ENCODE assay signal across 16 cellular contexts in genomic region chr9:101376117-101376866, GRCh38. TPM values are rescaled to one million over a fixed set of nuclear protein-coding genes. Genes with fewer than 3 reads are reported as not detected.
DNase-seq lines count a peak whose midpoint lies in the region; ATAC-seq and TF ChIP-seq lines count a peak whose summit lies in the region.
"Had no signal": no experiment of that assay in that cellular context is flagged by ENCODE, and none has a peak within 500 bp of the region (broad histone marks: within the 10 kb centered on the region; RNA-seq: fewer than 3 reads in every experiment).

No MANE protein-coding gene starts in this region.

- H3K36me3 ChIP-seq in MG63: no peaks in the 10 kb centered on the region

- intact Hi-C loops in dorsolateral prefrontal cortex (cut with DNase I): no loop called here

- H3K27me3 ChIP-seq in MG63 (no peaks in the 10 kb centered on the region), dorsolateral prefrontal cortex (no peaks in the 10 kb centered on the region)

- H3K9me3 ChIP-seq in MG63: no peaks in the 10 kb centered on the region

- no peak for ATAC-seq in HG02610 (IDR thresholded peaks at IDR 0.05; ENCODE audit: unreplicated experiment)
- no peak for ATAC-seq in HG02938 (IDR thresholded peaks at IDR 0.05; ENCODE audit: unreplicated experiment)
- ATAC-seq: activated T-helper 17 cell treated with anti-CD3 and anti-CD28 coated beads, Interleukin-2, amount 50 U/mL, for 72 hours had no signal

- H3K4me3 ChIP-seq in MG63: peak overlapping the region; percentile 49
- peak overlapping the region in 16 of 59 donors; percentile 7 to 43 (median 25) for H3K4me3 ChIP-seq in dorsolateral prefrontal cortex

- no peak for TF ChIP-seq CTCF in dorsolateral prefrontal cortex (IDR thresholded peaks at IDR 0.05 in 54 of 56, conservative IDR thresholded peaks at IDR 0.05 in 2 of 56; ENCODE audit: low read depth in 1 of 56, partially characterized antibody in 56 of 56)

- H3K27ac ChIP-seq in dorsolateral prefrontal cortex: peak overlapping the region in 19 of 59 donors; percentile 11 to 76 (median 48)

- DNase-seq in Ammon's horn (ENCODE audit: low spot score) (peak; percentile 44), MG63 (peak; percentile 91), dorsolateral prefrontal cortex (peak; percentile 11 to 89 (median 71)), occipital lobe (lab: John Stamatoyannopoulos, UW) (peak; percentile 68), GM19238 (ENCODE audit: insufficient read length, low spot score) (no peak), foreskin melanocyte (no peak)
- DNase-seq: activated CD4-positive, alpha-beta T cell treated with anti-CD3 and anti-CD28 coated beads, Interleukin-2, amount 10 ng/mL, durations not matched to agents 7 days and 5 days; central memory CD4-positive, alpha-beta T cell; erythroblast; NCI-H2171 treated with DMSO at 0.1 percent for 48 hours; stimulated activated CD4-positive, alpha-beta T cell treated with anti-CD3 and anti-CD28 coated beads, Interleukin-4, amount 100 ng/mL, for 1 hour; stimulated activated naive CD4-positive, alpha-beta T cell treated with Interleukin-2 at 50 U/mL for 16 hours had no signal

RNA-seq across cellular contexts. Expression of gene BAAT, which starts 8.5 kb away (rescaled TPM):
- 0.13 TPM in 1 of 2 replicates, not detected in the other for total RNA-seq in MG63 (2014; rRNA removed; shearing (Covaris generic); ENCODE audit: low replicate concordance)
- total RNA-seq in dorsolateral prefrontal cortex: 1 to 10 TPM in 99 of 120 experiments, under 1 TPM in 21; 0.34 to 3.6 (median 1.5) TPM
- total RNA-seq in occipital lobe: 0.31 TPM

RNA-seq across cellular contexts. Expression of gene MRPL50, which starts 22.1 kb away (rescaled TPM):
- 14.3 and 18.6 TPM in 2 replicates for total RNA-seq in MG63 (2014; rRNA removed; shearing (Covaris generic); ENCODE audit: low replicate concordance)
- 10 to 100 TPM; 15.2 to 28.2 (median 22.3) TPM for total RNA-seq in dorsolateral prefrontal cortex
- 55.8 TPM for total RNA-seq in occipital lobe

RNA-seq across cellular contexts. Expression of gene ZNF189, which starts 22.4 kb away (rescaled TPM):
- 14.1 and 31.1 TPM in 2 replicates for total RNA-seq in MG63 (2014; rRNA removed; shearing (Covaris generic); ENCODE audit: low replicate concordance)
- 10 to 100 TPM; 30.0 to 78.6 (median 51.1) TPM for total RNA-seq in dorsolateral prefrontal cortex
- 56.5 TPM for total RNA-seq in occipital lobe

RNA-seq across cellular contexts. Expression of gene ALDOB, which starts 59.3 kb away (rescaled TPM):
- total RNA-seq in MG63 (2014; rRNA removed; shearing (Covaris generic); ENCODE audit: low replicate concordance): not detected in 2 replicates
- total RNA-seq in dorsolateral prefrontal cortex: 1 to 10 TPM in 24 of 120 experiments, under 1 TPM in 51, not detected in 45; 0.22 to 4.5 (median 0.68) TPM
- 0.16 TPM for total RNA-seq in occipital lobe
- total RNA-seq: activated CD4-positive, alpha-beta T cell treated with anti-CD3 and anti-CD28 coated beads, Interleukin-2, amount 10 ng/mL, durations not matched to agents 7 days and 5 days; activated T-helper 17 cell treated with anti-CD3 and anti-CD28 coated beads, Interleukin-2, amount 50 U/mL, for 72 hours; mesothelial cell of epicardium had no signal

Comparison
In these comparisons a context has a peak if more than half of its experiments do, and no peak if none do; other contexts are left out.
1. DNase-seq: peak in Ammon's horn (single experiment), MG63 (single experiment), dorsolateral prefrontal cortex (10 of 10) and occipital lobe (single experiment); none in GM19238 (single experiment) and foreskin melanocyte (single experiment).